In the genomic region with DNA sequence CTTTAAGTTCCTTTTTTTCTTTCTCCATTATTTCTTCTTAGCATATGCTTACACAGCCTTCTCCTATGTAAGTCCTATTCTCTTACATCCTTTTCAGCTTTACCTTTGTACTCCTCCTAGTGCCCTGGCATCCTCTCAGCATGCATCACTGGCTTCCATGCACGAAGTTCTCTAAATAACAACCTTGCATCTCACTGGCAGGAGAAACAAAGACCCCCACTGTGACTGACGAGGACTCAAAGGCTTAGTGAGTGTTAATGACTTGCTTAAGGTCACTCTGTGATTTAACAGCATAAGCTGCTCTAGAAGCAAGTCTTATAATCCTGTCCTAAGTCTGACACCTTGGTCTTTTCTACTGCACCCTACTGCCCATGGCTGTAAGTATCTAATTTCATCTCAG, we compare ENCODE assay signal across 21 cellular contexts.
"Had no signal": no experiment of that assay in that cellular context is flagged by ENCODE, and none has a peak within 500 bp of the region (broad histone marks: within the 10 kb centered on the region; RNA-seq: fewer than 3 reads in every experiment).

No MANE protein-coding gene starts in this region.

- H3K4me1 ChIP-seq: left ventricle myocardium inferior, lower lobe of right lung, parathyroid adenoma, prostate gland, right lobe of liver, testis, tibial nerve, upper lobe of right lung had no signal

- H3K9ac ChIP-seq: parathyroid adenoma had no signal

- H3K79me2 ChIP-seq: parathyroid adenoma had no signal

- H3K36me3 ChIP-seq: left ventricle myocardium inferior, lower lobe of right lung, prostate gland, right lobe of liver, tibial nerve, upper lobe of right lung had no signal

- H3K27me3 Mint-ChIP-seq: memory B cell; naive B cell; stimulated activated memory B cell treated with anti-CD40 and anti-IgM and Interleukin-4, amounts not matched to agents 10 μg/mL and 1 μg/mL and 100 μg/mL, for 72 hours; stimulated activated naive CD8-positive, alpha-beta T cell treated with anti-CD3 and anti-CD28 coated beads, Interleukin-15, Interleukin-2, amounts not matched to agents 100 ng/mL and 50 ng/mL, for 24 hours had no signal

- H3K27ac Mint-ChIP-seq: memory B cell; naive B cell; nephron; stimulated activated memory B cell treated with anti-CD40 and anti-IgM and Interleukin-4, amounts not matched to agents 10 μg/mL and 1 μg/mL and 100 μg/mL, for 72 hours; stimulated activated naive CD8-positive, alpha-beta T cell treated with anti-CD3 and anti-CD28 coated beads, Interleukin-15, Interleukin-2, amounts not matched to agents 100 ng/mL and 50 ng/mL, for 24 hours had no signal

- H3K27me3 ChIP-seq: right lobe of liver, testis, tibial nerve, upper lobe of right lung had no signal

- H3K4me1 Mint-ChIP-seq: naive B cell; nephron; stimulated activated memory B cell treated with anti-CD40 and anti-IgM and Interleukin-4, amounts not matched to agents 10 μg/mL and 1 μg/mL and 100 μg/mL, for 72 hours had no signal

- H3K4me3 Mint-ChIP-seq: memory B cell; naive B cell; nephron; stimulated activated memory B cell treated with anti-CD40 and anti-IgM and Interleukin-4, amounts not matched to agents 10 μg/mL and 1 μg/mL and 100 μg/mL, for 72 hours; stimulated activated naive CD8-positive, alpha-beta T cell treated with anti-CD3 and anti-CD28 coated beads, Interleukin-15, Interleukin-2, amounts not matched to agents 100 ng/mL and 50 ng/mL, for 24 hours had no signal

- H3K36me3 Mint-ChIP-seq: memory B cell; naive B cell; stimulated activated memory B cell treated with anti-CD40 and anti-IgM and Interleukin-4, amounts not matched to agents 10 μg/mL and 1 μg/mL and 100 μg/mL, for 72 hours had no signal

- H3K9me3 ChIP-seq: lower lobe of right lung, prostate gland, right lobe of liver, testis, tibial nerve, upper lobe of right lung had no signal

- ATAC-seq: left cardiac atrium; lower lobe of right lung; right lobe of liver; stimulated activated memory B cell treated with anti-CD40 and anti-IgM and Interleukin-4, amounts not matched to agents 10 μg/mL and 1 μg/mL and 100 μg/mL, for 72 hours; upper lobe of right lung had no signal

- H3K27ac ChIP-seq: coronary artery, left ventricle myocardium inferior, lower lobe of right lung, parathyroid adenoma, prostate gland, right lobe of liver, testis, tibial nerve, upper lobe of right lung had no signal

- H2AFZ ChIP-seq: parathyroid adenoma had no signal

- H3K4me3 ChIP-seq: coronary artery, left ventricle myocardium inferior, lower lobe of right lung, prostate gland, right lobe of liver, testis, tibial nerve, upper lobe of right lung had no signal

- DNase-seq: effector CD4-positive, alpha-beta T cell; foreskin melanocyte; head of caudate nucleus; hippocampal formation; kidney; left cardiac atrium; left ventricle myocardium inferior; lower lobe of right lung; naive B cell; right lobe of liver; stimulated activated CD4-positive, alpha-beta T cell treated with anti-CD3 and anti-CD28 coated beads, Interleukin-4, amount 100 ng/mL, for 24 hours; testis; upper lobe of right lung had no signal
